2 cellular contexts compared by ENCODE assay signal in the genomic region with DNA sequence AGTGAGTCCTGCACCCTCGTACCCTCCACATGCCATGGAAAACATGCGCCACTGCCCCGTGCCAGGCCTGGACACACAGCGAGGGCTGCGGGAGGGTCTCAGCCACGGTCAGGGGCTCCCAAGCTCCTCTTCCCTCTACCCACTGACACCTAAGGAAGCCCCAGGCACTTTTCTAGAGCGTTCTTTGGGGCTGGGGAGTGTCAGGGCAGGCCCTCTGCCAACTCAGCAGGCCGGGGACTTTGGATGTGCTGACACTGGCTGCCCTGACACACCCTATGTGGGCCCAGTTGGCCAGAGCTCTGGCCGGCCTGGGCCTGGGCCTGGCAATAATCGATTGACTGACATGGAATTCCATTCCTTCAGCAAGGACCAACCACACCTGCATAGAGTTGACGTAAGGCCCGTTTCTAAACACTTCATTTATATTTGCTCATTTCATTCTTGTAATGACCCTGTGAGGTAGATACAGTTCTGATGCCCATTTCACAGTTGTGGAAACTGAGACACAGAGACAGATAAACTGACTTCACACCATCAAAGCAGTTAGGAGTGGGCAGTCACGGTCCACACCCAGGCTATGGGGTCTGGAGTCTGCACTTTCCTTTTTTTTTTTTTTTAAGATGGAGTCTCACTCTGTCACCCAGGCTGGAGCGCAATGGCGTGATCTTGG.
TF ChIP-seq lines count a peak whose summit lies in the region.

No MANE protein-coding gene starts in this region.

TF ChIP-seq in IMR-90, 13 proteins besides CTCF, POLR2A, EP300 and RAD21:
- TF ChIP-seq SMC3 (IDR thresholded peaks at IDR 0.05; ENCODE audit: low read depth, low read length) (no peak), MXI1 (IDR thresholded peaks at IDR 0.05; ENCODE audit: borderline replicate concordance, low read depth, low read length) (no peak), CEBPB (IDR thresholded peaks at IDR 0.05; ENCODE audit: low read depth, low read length) (no peak)

TF ChIP-seq in H1, 55 proteins besides CTCF, POLR2A, EP300 and RAD21:
- TF ChIP-seq SUZ12 (IDR thresholded peaks at IDR 0.05; ENCODE audit: low read length) = no peak
